Comparison of ENCODE assay signal across 10 cellular contexts in the genomic region with DNA sequence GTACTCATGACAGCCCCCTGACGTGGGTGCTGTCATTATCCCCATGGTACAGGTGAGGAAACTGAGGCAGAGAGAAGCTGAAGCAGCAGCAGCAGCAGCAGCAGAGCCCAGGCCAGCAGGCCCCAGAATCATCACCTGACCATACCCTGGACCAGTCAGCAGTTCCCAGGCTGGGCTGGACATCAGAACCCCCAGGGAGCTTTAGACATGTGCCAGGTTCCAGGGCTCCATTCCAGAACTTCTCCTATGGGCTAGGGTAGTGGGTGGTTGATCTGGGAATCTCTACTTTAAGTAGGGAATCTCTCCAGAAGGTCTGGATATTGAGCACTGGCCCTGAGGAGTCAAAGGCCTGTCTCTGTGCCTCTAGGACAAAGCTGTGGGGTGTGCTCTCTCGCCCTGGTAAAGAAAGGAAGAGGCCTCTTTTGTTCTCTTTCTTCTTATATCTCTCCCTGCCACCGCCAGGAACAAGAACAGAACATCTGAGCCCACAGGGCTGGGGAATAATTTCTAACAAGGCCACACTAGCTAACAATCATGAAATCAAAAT. TPM values are rescaled to one million over a fixed set of nuclear protein-coding genes. Genes with fewer than 3 reads are reported as not detected.
DNase-seq lines count a peak whose midpoint lies in the region; ATAC-seq and TF ChIP-seq lines count a peak whose summit lies in the region.
"Had no signal": no experiment of that assay in that cellular context is flagged by ENCODE, and none has a peak within 500 bp of the region (broad histone marks: within the 10 kb centered on the region; RNA-seq: fewer than 3 reads in every experiment).

No MANE protein-coding gene starts in this region.

- H3K4me3 ChIP-seq in brain microvascular endothelial cell (ENCODE audit: low read depth, low read length), result no peak overlapping the region

- intact Hi-C loops in left colon (cut with DNase I, micrococcal nuclease), result no loop called here

- ATAC-seq in left colon, result peak; percentile 1
- ATAC-seq in GM18519 (IDR thresholded peaks at IDR 0.05; ENCODE audit: low FRiP score, unreplicated experiment), result no peak
- ATAC-seq in GM18907 (IDR thresholded peaks at IDR 0.05; ENCODE audit: unreplicated experiment), result no peak
- ATAC-seq in GM18867 (IDR thresholded peaks at IDR 0.05; ENCODE audit: unreplicated experiment), result no peak
- ATAC-seq: activated CD4-positive, CD25-positive, alpha-beta regulatory T cell treated with anti-CD3 and anti-CD28 coated beads, Interleukin-2, amount 50 U/mL, for 24 hours had no signal

- H3K27ac ChIP-seq in brain microvascular endothelial cell (peak overlapping the region; percentile 75), substantia nigra (ENCODE audit: low read depth, low read length, poor library complexity, severe bottlenecking) (peak overlapping the region; percentile 81)

- in situ Hi-C loops in brain microvascular endothelial cell (cut with HindIII; ENCODE audit: low pct_ligation_motif_present, low sequenced_read_pairs), result no loop called here

- peaks cover 79% of the 10 kb centered on the region for H3K36me3 ChIP-seq in brain microvascular endothelial cell (replicated peaks)

- no peaks in the 10 kb centered on the region for H3K27me3 ChIP-seq in brain microvascular endothelial cell (replicated peaks)

- DNase-seq in LHCN-M2 (ENCODE audit: low read depth), result peak; percentile 64
- no peak for DNase-seq in brain microvascular endothelial cell
- DNase-seq in left colon, result no peak
- peak in 3 of 49 donors; percentile 28 to 44 (median 33) for DNase-seq in substantia nigra (lab: John Stamatoyannopoulos, UW)
- DNase-seq: GF-D8; NK-92 treated with Interleukin-12 subunit alpha and Interleukin-12 subunit beta, amount 100 ng/mL, for 24 hours had no signal

- no peak for TF ChIP-seq CTCF in brain microvascular endothelial cell (IDR thresholded peaks at IDR 0.05; ENCODE audit: low read depth, low read length, missing control alignments)

RNA-seq across cellular contexts. Expression of gene MAFF, which starts 26.6 kb away (rescaled TPM):
- total RNA-seq in LHCN-M2 (2014; rRNA removed) (29.3 and 31.7 TPM in 2 replicates), left colon (10 to 100 TPM; 18.0 to 22.2 TPM)
- polyA plus RNA-seq in LHCN-M2 (2012), result 14.2 TPM

RNA-seq across cellular contexts. Expression of gene TMEM184B, which starts 44.4 kb away (rescaled TPM):
- total RNA-seq in LHCN-M2 (2014; rRNA removed) (61.3 and 70.6 TPM in 2 replicates), left colon (10 to 100 TPM; 41.9 to 48.0 TPM)
- polyA plus RNA-seq in LHCN-M2 (2012), result 57.6 TPM

RNA-seq across cellular contexts. Expression of gene PLA2G6, which starts 46.8 kb away (rescaled TPM):
- total RNA-seq in LHCN-M2 (2014; rRNA removed) (6.1 and 13.3 TPM in 2 replicates), left colon (10 to 100 TPM; 21.2 to 24.9 TPM)
- 3.7 TPM for polyA plus RNA-seq in LHCN-M2 (2012)
